In the genomic region with DNA sequence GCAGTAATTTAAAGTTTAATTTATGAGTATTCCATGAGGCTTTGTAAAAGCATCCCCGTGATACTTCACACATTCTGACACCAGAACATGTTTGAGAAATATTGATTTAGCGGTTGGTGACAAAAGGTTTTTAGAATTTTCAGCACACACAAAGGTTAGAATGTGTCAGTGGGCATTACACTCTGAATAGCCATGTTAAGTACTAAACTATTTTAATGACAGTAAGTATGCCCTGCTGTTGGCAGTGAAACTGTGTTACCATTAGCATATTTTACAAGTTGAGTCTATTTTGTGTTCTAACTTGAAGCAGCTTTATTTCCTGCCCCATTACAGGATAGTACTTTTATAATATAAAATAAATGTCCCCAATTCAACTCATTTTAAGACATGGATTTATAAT, we compare ENCODE assay signal across 21 cellular contexts.
DNase-seq lines count a peak whose midpoint lies in the region; FAIRE-seq and TF ChIP-seq lines count a peak whose summit lies in the region.
"Had no signal": no experiment of that assay in that cellular context is flagged by ENCODE, and none has a peak within 500 bp of the region (broad histone marks: within the 10 kb centered on the region; RNA-seq: fewer than 3 reads in every experiment).

No MANE protein-coding gene starts in this region.

- no peak overlapping the region for H4K8ac ChIP-seq in mesendoderm (ENCODE audit: low read depth, low read length)

- no peak overlapping the region for H3K23ac ChIP-seq in mesendoderm (ENCODE audit: low read length)

- H2BK15ac ChIP-seq in mesendoderm (replicated peaks; ENCODE audit: low read depth): no peak overlapping the region

- no peak overlapping the region for H3K27ac ChIP-seq in astrocyte (ENCODE audit: low read depth, low read length)
- H3K27ac ChIP-seq in breast epithelium: no peak overlapping the region
- H3K27ac ChIP-seq in mesendoderm (ENCODE audit: low read depth, low read length): no peak overlapping the region

- H3K9me3 ChIP-seq in astrocyte (ENCODE audit: insufficient read depth, low read depth, low read length) (no peaks in the 10 kb centered on the region), breast epithelium (no peaks in the 10 kb centered on the region)
- H3K9me3 ChIP-seq: BE2C had no signal

- H3K36me3 ChIP-seq in astrocyte (ENCODE audit: insufficient read depth, low read length) (no peaks in the 10 kb centered on the region), breast epithelium (no peaks in the 10 kb centered on the region), mesendoderm (ENCODE audit: control insufficient read depth, insufficient read depth, low read length) (no peaks in the 10 kb centered on the region)
- H3K36me3 ChIP-seq: BE2C had no signal

- H3K36me3 Mint-ChIP-seq in astrocyte (ENCODE audit: low read depth, unreplicated experiment): no peaks in the 10 kb centered on the region
- H3K36me3 Mint-ChIP-seq: CD4-positive, CD25-positive, alpha-beta regulatory T cell; CD8-positive, alpha-beta memory T cell had no signal

- H3K4me1 Mint-ChIP-seq in astrocyte (ENCODE audit: low read depth, unreplicated experiment): no peaks in the 10 kb centered on the region
- H3K4me1 Mint-ChIP-seq: CD4-positive, CD25-positive, alpha-beta regulatory T cell; CD8-positive, alpha-beta memory T cell; GM23338 had no signal

- no peak overlapping the region for H3K4me3 ChIP-seq in astrocyte (ENCODE audit: insufficient read depth, low read depth, low read length)
- no peak overlapping the region for H3K4me3 ChIP-seq in breast epithelium
- H3K4me3 ChIP-seq in mesendoderm (ENCODE audit: low read length): no peak overlapping the region
- H3K4me3 ChIP-seq: GM23338 had no signal

- H3K4ac ChIP-seq in mesendoderm (ENCODE audit: low read depth, low read length): no peak overlapping the region

- no CpG with 5 or more reads among the region's 2 CpGs for WGBS in mesendoderm (ENCODE audit: extremely low coverage, insufficient coverage, low lambda C conversion rate)

- H3K79me1 ChIP-seq in mesendoderm (ENCODE audit: low read length): no peaks in the 10 kb centered on the region

- H3K4me1 ChIP-seq in astrocyte (ENCODE audit: insufficient read depth, low read length) (no peaks in the 10 kb centered on the region), breast epithelium (no peaks in the 10 kb centered on the region), mesendoderm (ENCODE audit: control insufficient read depth, low read depth, low read length) (no peaks in the 10 kb centered on the region)
- H3K4me1 ChIP-seq: BE2C had no signal

- H3K9ac ChIP-seq in astrocyte (ENCODE audit: low read length) (no peak overlapping the region), mesendoderm (ENCODE audit: low read length) (no peak overlapping the region)

- H3K27me3 Mint-ChIP-seq in astrocyte (ENCODE audit: low read depth, unreplicated experiment): no peaks in the 10 kb centered on the region

- peaks cover 3% of the 10 kb centered on the region for H3K9me3 Mint-ChIP-seq in astrocyte (ENCODE audit: unreplicated experiment)
- H3K9me3 Mint-ChIP-seq: CD4-positive, CD25-positive, alpha-beta regulatory T cell; GM23338 had no signal

- no peak overlapping the region for H3K56ac ChIP-seq in mesendoderm (ENCODE audit: low read length)

- no peak overlapping the region for H2BK5ac ChIP-seq in mesendoderm (ENCODE audit: low read length)

- H2BK120ac ChIP-seq in mesendoderm (ENCODE audit: low read depth, low read length): no peak overlapping the region

- intact Hi-C loops in breast epithelium (cut with DNase I; ENCODE audit: low total_unique reads): no loop called here

- H2AFZ ChIP-seq in astrocyte (ENCODE audit: low read depth, low read length): no peak overlapping the region
- H2AFZ ChIP-seq: GM23338 had no signal

- TF ChIP-seq CTCF in astrocyte (IDR thresholded peaks at IDR 0.05; ENCODE audit: insufficient read depth, low read depth, low read length) (no peak), breast epithelium (IDR thresholded peaks at IDR 0.05) (no peak)

- no peak overlapping the region for H3K4me3 Mint-ChIP-seq in astrocyte (ENCODE audit: unreplicated experiment)
- H3K4me3 Mint-ChIP-seq: CD4-positive, CD25-positive, alpha-beta regulatory T cell; CD8-positive, alpha-beta memory T cell; GM23338 had no signal

- no peak overlapping the region for H4K5ac ChIP-seq in mesendoderm (ENCODE audit: low read length)

- no peak for TF ChIP-seq POLR2A in breast epithelium (IDR thresholded peaks at IDR 0.05)

- no peak for FAIRE-seq in astrocyte (lab: Jason Lieb, UNC)
- FAIRE-seq: G401.6, GM12892, GM18507, H54 had no signal

- peak; percentile 8 for DNase-seq in astrocyte (ENCODE audit: low read depth)
- peak; percentile 47 for DNase-seq in kidney tubule cell (ENCODE audit: low spot score)
- peak; percentile 70 for DNase-seq in renal cortical epithelial cell (ENCODE audit: low read depth)
- DNase-seq in breast epithelium (ENCODE audit: low spot score in 2 of 2): no peak
- no peak for DNase-seq in mesendoderm
- DNase-seq in cortex of kidney (lab: John Stamatoyannopoulos, UW): no peak
- DNase-seq: BE2C; C1 segment of cervical spinal cord; CD4-positive, CD25-positive, alpha-beta regulatory T cell; CD8-positive, alpha-beta memory T cell; COR-L47; DMS 273 treated with DMSO at 0.1 percent for 48 hours; DMS53; DND-41; EL; HCEC 1CT had no signal

- H3K18ac ChIP-seq in mesendoderm (ENCODE audit: low read length): no peak overlapping the region

- H3K27me3 ChIP-seq in astrocyte (ENCODE audit: insufficient read depth, low read length) (no peaks in the 10 kb centered on the region), breast epithelium (no peaks in the 10 kb centered on the region), mesendoderm (ENCODE audit: insufficient read depth, low read length, poor library complexity) (no peaks in the 10 kb centered on the region)

- H4K20me1 ChIP-seq in astrocyte (ENCODE audit: insufficient read depth, low read length): no peaks in the 10 kb centered on the region

- H3K4me2 ChIP-seq in astrocyte (ENCODE audit: low read length) (no peak overlapping the region), mesendoderm (ENCODE audit: low read length) (no peak overlapping the region)
- H3K4me2 ChIP-seq: GM23338 had no signal

- no peak overlapping the region for H3K27ac Mint-ChIP-seq in astrocyte (ENCODE audit: unreplicated experiment)
- H3K27ac Mint-ChIP-seq: CD4-positive, CD25-positive, alpha-beta regulatory T cell; CD8-positive, alpha-beta memory T cell; GM23338 had no signal

- H2AK5ac ChIP-seq in mesendoderm (ENCODE audit: low read length): no peak overlapping the region

- H3K79me2 ChIP-seq in astrocyte (ENCODE audit: insufficient read depth, low read length) (no peaks in the 10 kb centered on the region), mesendoderm (ENCODE audit: control insufficient read depth, insufficient read depth, low read length) (no peaks in the 10 kb centered on the region)

Comparison
In these comparisons a context has a peak if more than half of its experiments do, and no peak if none do; other contexts are left out.
1. DNase-seq: peak in astrocyte (single experiment), kidney tubule cell (single experiment) and renal cortical epithelial cell (single experiment); none in breast epithelium (0 of 2), mesendoderm (single experiment) and cortex of kidney (single experiment).